ENCODE assay signal across 8 cellular contexts in genomic region chr18:26227051-26227672, GRCh38. TPM values are rescaled to one million over a fixed set of nuclear protein-coding genes. Genes with fewer than 3 reads are reported as not detected.
DNase-seq lines count a peak whose midpoint lies in the region; ATAC-seq, FAIRE-seq and TF ChIP-seq lines count a peak whose summit lies in the region.

No MANE protein-coding gene starts in this region.

- 15% methylated on average over 28 of the region's 28 CpGs for WGBS in thymus

- H3K27me3 ChIP-seq in thymus (ENCODE audit: control insufficient read depth, insufficient read depth), result no peaks in the 10 kb centered on the region

- no peaks in the 10 kb centered on the region for H3K9me3 Mint-ChIP-seq in activated naive CD8-positive, alpha-beta T cell (ENCODE audit: low read depth)

- H3K4me3 ChIP-seq in kidney (ENCODE audit: low read length in 2 of 2) (peak overlapping the region; percentile 82), thymus (ENCODE audit: low read length) (peak overlapping the region; percentile 85)

- intact Hi-C loops in kidney (cut with DNase I), result no loop called here

- H3K27ac ChIP-seq in kidney (ENCODE audit: low read depth in 2 of 2, low read length in 2 of 2) (peak overlapping the region in 1 of 2 donors; percentile 71), thymus (ENCODE audit: low read depth) (no peak overlapping the region)

- peaks cover 0 to 2% of the 10 kb centered on the region in 2 donors for H3K4me1 ChIP-seq in kidney (ENCODE audit: control insufficient read depth in 1 of 2, insufficient read depth in 1 of 2, low read depth in 1 of 2, low read length in 2 of 2)
- peaks cover 8% of the 10 kb centered on the region for H3K4me1 ChIP-seq in thymus (ENCODE audit: control insufficient read depth, insufficient read depth, low read length)

- peak overlapping the region; percentile 97 for H3K4me3 Mint-ChIP-seq in activated naive CD8-positive, alpha-beta T cell

- FAIRE-seq in kidney (lab: Jason Lieb, UNC), result no peak

- H3K36me3 Mint-ChIP-seq in activated naive CD8-positive, alpha-beta T cell, result peaks cover 5% of the 10 kb centered on the region

- H3K9ac ChIP-seq in kidney (ENCODE audit: low read length in 2 of 2), result peak overlapping the region; percentile 67 to 68

- DNase-seq in EL, result peak; percentile 6
- DNase-seq in kidney, result no peak
- DNase-seq in NCI-H510A (lab: John Stamatoyannopoulos, UW), result no peak
- DNase-seq in superior temporal gyrus (ENCODE audit: extremely low spot score), result no peak

- peaks cover 43% of the 10 kb centered on the region for H3K4me1 Mint-ChIP-seq in activated naive CD8-positive, alpha-beta T cell (ENCODE audit: low read depth)

- peak overlapping the region; percentile 96 for H3K27ac Mint-ChIP-seq in activated naive CD8-positive, alpha-beta T cell

- no peak for TF ChIP-seq CTCF in kidney (IDR thresholded peaks at IDR 0.05; ENCODE audit: borderline replicate concordance, extremely low read depth, insufficient read depth)

- no peaks in the 10 kb centered on the region for H3K27me3 Mint-ChIP-seq in activated naive CD8-positive, alpha-beta T cell

- H3K36me3 ChIP-seq in kidney (ENCODE audit: control insufficient read depth in 1 of 2, insufficient read depth in 2 of 2, low read length in 2 of 2) (no peaks in the 10 kb centered on the region), thymus (ENCODE audit: control insufficient read depth, insufficient read depth) (no peaks in the 10 kb centered on the region)

- no peaks in the 10 kb centered on the region for H3K9me3 ChIP-seq in kidney (ENCODE audit: control insufficient read depth in 1 of 2, low read length in 2 of 2)
- no peaks in the 10 kb centered on the region for H3K9me3 ChIP-seq in thymus (ENCODE audit: control insufficient read depth)

- ATAC-seq in HG03460 (IDR thresholded peaks at IDR 0.05; ENCODE audit: unreplicated experiment) (peak; percentile 6), HG03469 (IDR thresholded peaks at IDR 0.05; ENCODE audit: unreplicated experiment) (no peak)

RNA-seq across cellular contexts. Expression of gene TAF4B, which starts 0.9 kb away (rescaled TPM):
- total RNA-seq in kidney, result 4.9 TPM
- 1.7 TPM for polyA plus RNA-seq in kidney (ENCODE audit: insufficient read depth, low read depth, low replicate concordance)
- polyA plus RNA-seq in thymus, result 6.8 TPM
